In genomic region chr1:33036051-33036525, GRCh38 we compare ENCODE assay signal across 1 cellular context.
A peak's percentile ranks its signal among the peaks of the same experiment; 100 is the strongest.
TF ChIP-seq lines count a peak whose summit lies in the region.

No MANE protein-coding gene starts in this region.

TF ChIP-seq in GM12878, 131 proteins besides CTCF, POLR2A, EP300 and RAD21 (continued from another document):
- TF ChIP-seq CEBPZ (IDR thresholded peaks at IDR 0.05; ENCODE audit: low read depth, low read length): no peak
- TF ChIP-seq E2F8 (IDR thresholded peaks at IDR 0.05; ENCODE audit: low read depth, partially characterized antibody): no peak
- no peak for TF ChIP-seq CHD2 (IDR thresholded peaks at IDR 0.05; ENCODE audit: borderline replicate concordance, low read depth, low read length)
- no peak for TF ChIP-seq MLLT1 (IDR thresholded peaks at IDR 0.05)
- TF ChIP-seq IRF4 (IDR thresholded peaks at IDR 0.05; ENCODE audit: low read depth, low read length): no peak
- no peak for TF ChIP-seq ESRRA (IDR thresholded peaks at IDR 0.05; ENCODE audit: low read length)
- TF ChIP-seq HCFC1 (IDR thresholded peaks at IDR 0.05; ENCODE audit: low read length): no peak
- no peak; the same call in 1 of the 2 replicates for TF ChIP-seq MTA2 (IDR thresholded peaks at IDR 0.05; ENCODE audit: low read depth)
- TF ChIP-seq BACH1 (IDR thresholded peaks at IDR 0.05; ENCODE audit: borderline replicate concordance): no peak
- TF ChIP-seq EED (IDR thresholded peaks at IDR 0.05; ENCODE audit: low read depth): peak; percentile 15; the same call in 1 of the 2 replicates
- no peak for TF ChIP-seq RELB (IDR thresholded peaks at IDR 0.05; ENCODE audit: low read depth)
- TF ChIP-seq ZBTB40 (IDR thresholded peaks at IDR 0.05; ENCODE audit: borderline replicate concordance): no peak
- TF ChIP-seq TCF12 (IDR thresholded peaks at IDR 0.05; ENCODE audit: low read depth, low read length): no peak
- 0 out of 2 replicates have a peak, but pooled peaks have one; percentile 11 for TF ChIP-seq YY1 (IDR thresholded peaks at IDR 0.05; ENCODE audit: low read depth, low read length)
- TF ChIP-seq NR2C2 (IDR thresholded peaks at IDR 0.05; ENCODE audit: borderline replicate concordance, control insufficient read depth, insufficient read length, low read depth): no peak
- TF ChIP-seq EGR1 (IDR thresholded peaks at IDR 0.05; ENCODE audit: borderline replicate concordance in 1 of 2, low read depth in 2 of 2, low read length in 2 of 2): no peak
- no peak for TF ChIP-seq NR2F1 (conservative IDR thresholded peaks at IDR 0.05)
- no peak for TF ChIP-seq MTA3 (IDR thresholded peaks at IDR 0.05; ENCODE audit: borderline replicate concordance, low read length)
- TF ChIP-seq POU2F2 (IDR thresholded peaks at IDR 0.05; ENCODE audit: borderline replicate concordance, low read depth, low read length): no peak
- no peak for TF ChIP-seq FOXK2 (IDR thresholded peaks at IDR 0.05)
- no peak; the same call in 1 of the 2 replicates for TF ChIP-seq USF2 (IDR thresholded peaks at IDR 0.05; ENCODE audit: borderline replicate concordance, low read depth, low read length)
